Comparison of ENCODE assay signal across 9 cellular contexts in the genomic region with DNA sequence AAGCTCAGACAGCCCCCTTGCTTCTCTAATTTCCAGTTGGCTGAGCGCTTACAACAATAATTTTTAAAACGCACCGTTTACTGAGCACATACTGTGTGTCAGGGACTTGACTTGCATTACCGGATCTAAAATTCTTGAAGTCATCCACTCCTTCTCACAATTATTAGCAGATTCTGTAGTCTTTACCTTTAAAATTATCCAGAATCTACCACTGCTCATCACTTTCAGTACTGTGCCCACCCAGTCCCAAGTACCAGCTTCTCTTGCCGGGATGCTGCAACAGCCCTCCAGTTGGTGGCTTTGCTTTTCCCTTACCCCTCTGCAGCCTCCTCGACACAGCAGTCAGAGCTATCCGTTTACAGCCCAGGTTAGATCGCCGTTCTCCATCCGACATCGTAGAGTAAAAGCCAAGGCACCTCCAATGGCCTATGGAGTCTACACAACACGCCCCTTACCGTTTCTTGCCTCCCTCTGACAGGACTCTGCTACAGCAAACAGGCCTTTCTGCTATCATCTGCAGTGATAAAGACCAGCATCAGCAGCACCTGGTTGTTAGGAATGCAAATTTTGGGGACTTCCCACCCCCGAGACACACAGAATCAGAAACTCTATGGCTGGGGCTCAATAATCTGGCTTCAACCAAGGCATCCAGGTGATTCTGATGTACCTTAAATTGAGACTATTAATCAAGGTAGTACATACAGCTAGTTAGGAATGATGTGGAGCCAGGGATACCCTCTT.
DNase-seq lines count a peak whose midpoint lies in the region; ATAC-seq and TF ChIP-seq lines count a peak whose summit lies in the region.
"Had no signal": no experiment of that assay in that cellular context is flagged by ENCODE, and none has a peak within 500 bp of the region (broad histone marks: within the 10 kb centered on the region; RNA-seq: fewer than 3 reads in every experiment).

No MANE protein-coding gene starts in this region.

- TF ChIP-seq CTCF in stomach (IDR thresholded peaks at IDR 0.05), result no peak

- H3K27ac ChIP-seq in CD4-positive, CD25-positive, alpha-beta regulatory T cell (ENCODE audit: insufficient read depth, low read length, poor library complexity, severe bottlenecking), result no peak overlapping the region
- H3K27ac ChIP-seq in stomach, result peak overlapping the region; percentile 27 to 94 (median 91)
- H3K27ac ChIP-seq: neutrophil had no signal

- H3K9me3 ChIP-seq in CD4-positive, CD25-positive, alpha-beta regulatory T cell (ENCODE audit: control insufficient read depth in 2 of 2, low read length in 2 of 2), result no peaks in the 10 kb centered on the region
- H3K9me3 ChIP-seq in iPS-18c (ENCODE audit: control insufficient read depth, insufficient read depth, low read length) (no peaks in the 10 kb centered on the region), stomach (no peaks in the 10 kb centered on the region)
- H3K9me3 ChIP-seq: neutrophil had no signal

- TF ChIP-seq EP300 in stomach (IDR thresholded peaks at IDR 0.05), result no peak

- H3K4me3 Mint-ChIP-seq in CD4-positive, CD25-positive, alpha-beta regulatory T cell, result peak overlapping the region; percentile 78 to 89 (median 87)
- peak overlapping the region; percentile 81 for H3K4me3 Mint-ChIP-seq in activated T-helper 1 cell treated with anti-CD3 and anti-CD28 coated beads, Interleukin-12 subunit alpha, Interleukin-12 subunit beta, Interleukin-2, Interleukin-4 antibody, amounts not matched to agents 30 ng/mL and 10 ng/mL and 1 ng/mL, durations not matched to agents 14 hours and 24 hours and 36 hours

- intact Hi-C loops in activated T-helper 1 cell treated with anti-CD3 and anti-CD28 coated beads, Interleukin-12 subunit alpha, Interleukin-12 subunit beta, Interleukin-2, Interleukin-4 antibody, amounts not matched to agents 30 ng/mL and 10 ng/mL and 1 ng/mL, durations not matched to agents 14 hours and 24 hours and 36 hours (cut with micrococcal nuclease), result loop anchor here (2.0 to 5.0 kb wide), 5 partner anchors 214 to 1361 kb away; a partner anchor contains a TSS
- intact Hi-C loops in stomach (cut with DNase I; ENCODE audit: low total_unique reads), result no loop called here

- H3K4me1 ChIP-seq in CD4-positive, CD25-positive, alpha-beta regulatory T cell (ENCODE audit: control insufficient read depth, insufficient read depth, low read length, poor library complexity, severe bottlenecking), result peaks cover 12% of the 10 kb centered on the region
- peaks cover 0 to 28% (median 16%) of the 10 kb centered on the region in 4 donors for H3K4me1 ChIP-seq in stomach

- peaks cover 0 to 16% (median 4%) of the 10 kb centered on the region in 4 donors for H3K4me1 Mint-ChIP-seq in CD4-positive, CD25-positive, alpha-beta regulatory T cell
- peaks cover 17% of the 10 kb centered on the region for H3K4me1 Mint-ChIP-seq in activated T-helper 1 cell treated with anti-CD3 and anti-CD28 coated beads, Interleukin-12 subunit alpha, Interleukin-12 subunit beta, Interleukin-2, Interleukin-4 antibody, amounts not matched to agents 30 ng/mL and 10 ng/mL and 1 ng/mL, durations not matched to agents 14 hours and 24 hours and 36 hours (ENCODE audit: low read depth)

- no peak for DNase-seq in CD4-positive, CD25-positive, alpha-beta regulatory T cell
- DNase-seq in activated T-helper 1 cell treated with anti-CD3 and anti-CD28 coated beads, Interleukin-12 subunit alpha, Interleukin-12 subunit beta, Interleukin-2, Interleukin-4 antibody, amounts not matched to agents 30 ng/mL and 10 ng/mL and 1 ng/mL, durations not matched to agents 14 hours and 24 hours and 36 hours (ENCODE audit: low spot score), result no peak
- no peak for DNase-seq in stomach
- no peak for DNase-seq in mucosa of gallbladder (ENCODE audit: low spot score)
- no peak for DNase-seq in activated effector memory CD4-positive, alpha-beta T cell treated with Interleukin-2 at 50 U/mL for 16 hours

- H3K27me3 ChIP-seq in CD4-positive, CD25-positive, alpha-beta regulatory T cell (ENCODE audit: control insufficient read depth, insufficient read depth, low read length), result peaks cover 24% of the 10 kb centered on the region
- H3K27me3 ChIP-seq in stomach, result peaks cover 0 to 3% (median 0%) of the 10 kb centered on the region in 3 donors

- ATAC-seq in CD4-positive, CD25-positive, alpha-beta regulatory T cell (ENCODE audit: low read depth in 2 of 2), result no peak
- ATAC-seq in HG02571 (IDR thresholded peaks at IDR 0.05; ENCODE audit: unreplicated experiment) (peak; percentile 41), HG03025 (IDR thresholded peaks at IDR 0.05; ENCODE audit: low FRiP score, unreplicated experiment) (no peak)

- H3K9me3 Mint-ChIP-seq in CD4-positive, CD25-positive, alpha-beta regulatory T cell, result peaks cover 0 to 1% (median 0%) of the 10 kb centered on the region in 7 donors
- H3K9me3 Mint-ChIP-seq in activated T-helper 1 cell treated with anti-CD3 and anti-CD28 coated beads, Interleukin-12 subunit alpha, Interleukin-12 subunit beta, Interleukin-2, Interleukin-4 antibody, amounts not matched to agents 30 ng/mL and 10 ng/mL and 1 ng/mL, durations not matched to agents 14 hours and 24 hours and 36 hours, result no peaks in the 10 kb centered on the region

- H3K27ac Mint-ChIP-seq in CD4-positive, CD25-positive, alpha-beta regulatory T cell, result peak overlapping the region; percentile 23 to 62 (median 30)
- H3K27ac Mint-ChIP-seq in activated T-helper 1 cell treated with anti-CD3 and anti-CD28 coated beads, Interleukin-12 subunit alpha, Interleukin-12 subunit beta, Interleukin-2, Interleukin-4 antibody, amounts not matched to agents 30 ng/mL and 10 ng/mL and 1 ng/mL, durations not matched to agents 14 hours and 24 hours and 36 hours, result peak overlapping the region; percentile 69

- peak overlapping the region; percentile 51 for H3K4me3 ChIP-seq in CD4-positive, CD25-positive, alpha-beta regulatory T cell (ENCODE audit: low read depth, low read length)
- H3K4me3 ChIP-seq in iPS-18c (ENCODE audit: insufficient read depth, low read depth, low read length), result peak overlapping the region; percentile 68
- H3K4me3 ChIP-seq in stomach, result peak overlapping the region; percentile 47 to 57 (median 54)

- peaks cover 59% of the 10 kb centered on the region for H3K27me3 Mint-ChIP-seq in CD4-positive, CD25-positive, alpha-beta regulatory T cell
- peaks cover 19% of the 10 kb centered on the region for H3K27me3 Mint-ChIP-seq in activated T-helper 1 cell treated with anti-CD3 and anti-CD28 coated beads, Interleukin-12 subunit alpha, Interleukin-12 subunit beta, Interleukin-2, Interleukin-4 antibody, amounts not matched to agents 30 ng/mL and 10 ng/mL and 1 ng/mL, durations not matched to agents 14 hours and 24 hours and 36 hours (ENCODE audit: insufficient read depth)

- no peaks in the 10 kb centered on the region for H3K36me3 ChIP-seq in CD4-positive, CD25-positive, alpha-beta regulatory T cell (ENCODE audit: control insufficient read depth, insufficient read depth, low read length)
- H3K36me3 ChIP-seq in stomach, result no peaks in the 10 kb centered on the region
- H3K36me3 ChIP-seq: neutrophil had no signal

- H3K36me3 Mint-ChIP-seq in CD4-positive, CD25-positive, alpha-beta regulatory T cell, result no peaks in the 10 kb centered on the region
- no peaks in the 10 kb centered on the region for H3K36me3 Mint-ChIP-seq in activated T-helper 1 cell treated with anti-CD3 and anti-CD28 coated beads, Interleukin-12 subunit alpha, Interleukin-12 subunit beta, Interleukin-2, Interleukin-4 antibody, amounts not matched to agents 30 ng/mL and 10 ng/mL and 1 ng/mL, durations not matched to agents 14 hours and 24 hours and 36 hours (ENCODE audit: low read depth)

- 46 to 53% (median 49%) methylated on average over 14 of the region's 14 CpGs for WGBS in stomach, 5 donors

- no peak for TF ChIP-seq POLR2A in stomach (IDR thresholded peaks at IDR 0.05)
